Comparison of ENCODE assay signal across 2 cellular contexts in the genomic region with DNA sequence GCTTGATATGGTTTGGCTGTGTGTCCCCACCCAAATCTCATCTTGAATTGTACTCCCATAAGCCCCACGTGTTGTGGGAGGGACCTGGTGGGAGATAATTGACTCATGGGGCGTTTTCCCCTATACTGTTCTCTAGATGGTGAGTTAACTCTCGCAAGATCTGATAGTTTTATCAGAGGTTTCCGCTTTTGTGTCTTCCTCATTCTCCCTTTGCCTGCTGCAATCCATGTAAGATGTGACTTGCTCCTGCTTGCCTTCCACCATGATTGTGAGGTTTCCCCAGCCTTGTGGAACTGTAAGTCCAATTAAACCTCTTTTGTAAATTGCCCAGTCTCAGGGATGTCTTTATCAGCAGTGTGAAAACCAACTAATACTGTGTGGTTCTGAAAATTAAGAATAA.
TF ChIP-seq lines count a peak whose summit lies in the region.

No MANE protein-coding gene starts in this region.

TF ChIP-seq in HepG2, 621 proteins besides CTCF, POLR2A, EP300 and RAD21:
- TF ChIP-seq RAD51 (IDR thresholded peaks at IDR 0.05; ENCODE audit: borderline replicate concordance) (no peak), ZNF431 (CRISPR knock-in tag; IDR thresholded peaks at IDR 0.05; ENCODE audit: borderline replicate concordance, low read depth) (peak; percentile 84; the same call in 1 of the 2 replicates)
TF ChIP-seq in HepG2: peak in this region for 1.

TF ChIP-seq in K562, 482 proteins besides CTCF, POLR2A, EP300 and RAD21:
- TF ChIP-seq STAT5B (CRISPR knock-in tag; IDR thresholded peaks at IDR 0.05): no peak
- TF ChIP-seq CBX3 (IDR thresholded peaks at IDR 0.05; ENCODE audit: borderline replicate concordance in 1 of 2, low read length in 2 of 2): peak in 1 of 2 experiments; percentile 65; a peak in 1 of 3 replicates
- TF ChIP-seq, protein P1, sequence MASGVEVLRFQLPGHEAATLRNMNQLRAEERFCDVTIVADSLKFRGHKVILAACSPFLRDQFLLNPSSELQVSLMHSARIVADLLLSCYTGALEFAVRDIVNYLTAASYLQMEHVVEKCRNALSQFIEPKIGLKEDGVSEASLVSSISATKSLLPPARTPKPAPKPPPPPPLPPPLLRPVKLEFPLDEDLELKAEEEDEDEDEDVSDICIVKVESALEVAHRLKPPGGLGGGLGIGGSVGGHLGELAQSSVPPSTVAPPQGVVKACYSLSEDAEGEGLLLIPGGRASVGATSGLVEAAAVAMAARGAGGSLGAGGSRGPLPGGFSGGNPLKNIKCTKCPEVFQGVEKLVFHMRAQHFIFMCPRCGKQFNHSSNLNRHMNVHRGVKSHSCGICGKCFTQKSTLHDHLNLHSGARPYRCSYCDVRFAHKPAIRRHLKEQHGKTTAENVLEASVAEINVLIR (CRISPR knock-in tag; IDR thresholded peaks at IDR 0.05): no peak
- peak; percentile 55; the same call in 1 of the 2 replicates for TF ChIP-seq ZNF766 (CRISPR knock-in tag; conservative IDR thresholded peaks at IDR 0.05)
- TF ChIP-seq, protein P2, sequence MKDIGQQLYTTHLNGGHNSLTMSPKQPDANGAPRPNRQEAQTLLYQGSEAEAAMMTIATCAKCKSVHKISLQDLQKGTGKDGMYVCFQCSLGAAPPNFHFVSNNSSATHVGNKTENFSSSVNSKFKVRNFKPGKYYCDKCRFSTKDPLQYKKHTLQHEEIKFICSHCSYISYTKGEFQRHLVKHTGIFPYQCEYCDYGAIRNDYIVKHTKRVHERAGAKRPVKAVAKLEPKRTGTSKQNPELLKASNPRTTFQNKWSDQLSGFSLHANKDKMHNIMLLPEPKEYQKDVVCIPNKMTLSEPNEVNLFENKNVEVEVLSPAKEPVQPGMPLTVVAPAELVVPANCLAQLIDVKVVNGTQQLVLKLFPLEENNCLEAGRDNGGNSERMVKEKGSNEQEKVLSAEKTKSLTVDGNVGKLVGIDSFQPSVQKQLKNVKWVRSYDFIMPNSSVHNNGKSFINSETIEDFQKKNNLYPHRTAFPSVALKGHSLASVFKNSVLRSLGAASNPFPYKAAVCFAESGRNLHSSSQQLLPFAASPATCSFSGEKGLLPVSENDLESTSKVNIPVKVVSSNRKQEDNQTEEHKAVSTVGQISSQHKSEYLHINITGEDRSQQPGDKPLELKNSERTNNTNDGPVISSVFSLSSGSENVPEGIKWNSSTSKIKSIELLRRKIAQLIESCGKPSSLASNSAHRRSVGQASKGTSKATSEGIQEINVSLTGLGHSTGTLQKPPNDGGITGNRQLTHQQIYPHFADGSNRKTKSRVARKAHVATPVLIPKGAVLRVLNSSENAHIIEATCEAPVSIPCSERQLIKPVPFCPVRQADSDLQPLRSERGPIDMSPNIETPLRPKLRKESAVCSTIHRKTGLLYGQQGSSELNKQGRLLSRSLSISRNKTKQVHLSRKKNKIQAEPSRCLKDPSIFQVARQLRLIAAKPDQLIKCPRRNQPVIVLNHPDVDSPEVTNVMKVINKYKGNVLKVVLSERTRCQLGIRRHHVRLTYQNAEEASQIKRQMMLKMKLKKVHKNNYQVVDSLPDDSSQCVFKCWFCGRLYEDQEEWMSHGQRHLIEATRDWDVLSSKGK (CRISPR knock-in tag; IDR thresholded peaks at IDR 0.05): no peak
- TF ChIP-seq, protein P3, sequence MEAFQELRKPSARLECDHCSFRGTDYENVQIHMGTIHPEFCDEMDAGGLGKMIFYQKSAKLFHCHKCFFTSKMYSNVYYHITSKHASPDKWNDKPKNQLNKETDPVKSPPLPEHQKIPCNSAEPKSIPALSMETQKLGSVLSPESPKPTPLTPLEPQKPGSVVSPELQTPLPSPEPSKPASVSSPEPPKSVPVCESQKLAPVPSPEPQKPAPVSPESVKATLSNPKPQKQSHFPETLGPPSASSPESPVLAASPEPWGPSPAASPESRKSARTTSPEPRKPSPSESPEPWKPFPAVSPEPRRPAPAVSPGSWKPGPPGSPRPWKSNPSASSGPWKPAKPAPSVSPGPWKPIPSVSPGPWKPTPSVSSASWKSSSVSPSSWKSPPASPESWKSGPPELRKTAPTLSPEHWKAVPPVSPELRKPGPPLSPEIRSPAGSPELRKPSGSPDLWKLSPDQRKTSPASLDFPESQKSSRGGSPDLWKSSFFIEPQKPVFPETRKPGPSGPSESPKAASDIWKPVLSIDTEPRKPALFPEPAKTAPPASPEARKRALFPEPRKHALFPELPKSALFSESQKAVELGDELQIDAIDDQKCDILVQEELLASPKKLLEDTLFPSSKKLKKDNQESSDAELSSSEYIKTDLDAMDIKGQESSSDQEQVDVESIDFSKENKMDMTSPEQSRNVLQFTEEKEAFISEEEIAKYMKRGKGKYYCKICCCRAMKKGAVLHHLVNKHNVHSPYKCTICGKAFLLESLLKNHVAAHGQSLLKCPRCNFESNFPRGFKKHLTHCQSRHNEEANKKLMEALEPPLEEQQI (IDR thresholded peaks at IDR 0.05): peak; percentile 52; the same call in 1 of the 2 replicates
- no peak for TF ChIP-seq SIRT6 (IDR thresholded peaks at IDR 0.05; ENCODE audit: low read depth, low read length)
- TF ChIP-seq ZNF431 (CRISPR knock-in tag; IDR thresholded peaks at IDR 0.05): peak; percentile 98
- TF ChIP-seq CREBBP (IDR thresholded peaks at IDR 0.05; ENCODE audit: low read depth, low read length): no peak
- peak; percentile 39 to 43; a peak in 2 of 4 replicates for TF ChIP-seq TRIM24 (IDR thresholded peaks at IDR 0.05)
- 0 out of 4 replicates have a peak, but pooled peaks of 1 of the 2 experiments have one; percentile 26 for TF ChIP-seq ARNT (IDR thresholded peaks at IDR 0.05)
- peak; percentile 67; the same call in 1 of the 2 replicates for TF ChIP-seq CC2D1A (IDR thresholded peaks at IDR 0.05)
